In genomic region chr21:34116569-34116968, GRCh38 we compare ENCODE assay signal across 3 cellular contexts.
A peak's percentile ranks its signal among the peaks of the same experiment; 100 is the strongest.
TF ChIP-seq lines count a peak whose summit lies in the region.

No MANE protein-coding gene starts in this region.

TF ChIP-seq in HepG2, 621 proteins besides CTCF, POLR2A, EP300 and RAD21:
- TF ChIP-seq FOXK1 (CRISPR knock-in tag; IDR thresholded peaks at IDR 0.05; ENCODE audit: borderline replicate concordance, low read depth), result peak; percentile 21; the same call in 1 of the 2 replicates
- TF ChIP-seq HNF4A (CRISPR knock-in tag; IDR thresholded peaks at IDR 0.05), result peak; percentile 47; the same call in 1 of the 2 replicates
- TF ChIP-seq BCL6 (CRISPR knock-in tag; IDR thresholded peaks at IDR 0.05), result peak; percentile 96
- peak; percentile 71 for TF ChIP-seq FOXA3 (CRISPR knock-in tag; IDR thresholded peaks at IDR 0.05)
- no peak for TF ChIP-seq JUND (CRISPR knock-in tag; IDR thresholded peaks at IDR 0.05)
- TF ChIP-seq RFXANK (CRISPR knock-in tag; IDR thresholded peaks at IDR 0.05), result no peak
- TF ChIP-seq ARID5B (CRISPR knock-in tag; IDR thresholded peaks at IDR 0.05), result peak; percentile 23; the same call in 1 of the 2 replicates
- TF ChIP-seq ARID4A (CRISPR knock-in tag; IDR thresholded peaks at IDR 0.05; ENCODE audit: borderline replicate concordance), result no peak
- no peak for TF ChIP-seq FOXA1 (IDR thresholded peaks at IDR 0.05)
- TF ChIP-seq FOXA1 (CRISPR knock-in tag; IDR thresholded peaks at IDR 0.05), result peak; percentile 72

TF ChIP-seq in GM12878, 131 proteins besides CTCF, POLR2A, EP300 and RAD21:
- no peak for TF ChIP-seq ATF3 (IDR thresholded peaks at IDR 0.05; ENCODE audit: borderline replicate concordance, extremely low read depth, low read depth, low read length)
- no peak for TF ChIP-seq ATF7 (IDR thresholded peaks at IDR 0.05; ENCODE audit: low read depth)
- TF ChIP-seq MLLT1 (IDR thresholded peaks at IDR 0.05), result no peak
- peak; percentile 54; the same call in 1 of the 2 replicates for TF ChIP-seq NR2F1 (conservative IDR thresholded peaks at IDR 0.05)

TF ChIP-seq in SK-N-SH treated with all-trans-retinoic acid at 6 μM for 48 hours, 23 proteins besides CTCF, POLR2A, EP300 and RAD21:
- TF ChIP-seq ISL1 (CRISPR knock-in tag; IDR thresholded peaks at IDR 0.05), result no peak
- no peak for TF ChIP-seq TSHZ2 (CRISPR knock-in tag; IDR thresholded peaks at IDR 0.05)
- no peak for TF ChIP-seq PPARA (CRISPR knock-in tag; IDR thresholded peaks at IDR 0.05; ENCODE audit: borderline replicate concordance)
- no peak for TF ChIP-seq OSR1 (CRISPR knock-in tag; IDR thresholded peaks at IDR 0.05)
- TF ChIP-seq ESRRG (CRISPR knock-in tag; IDR thresholded peaks at IDR 0.05), result no peak
- no peak for TF ChIP-seq ZFP3 (CRISPR knock-in tag; IDR thresholded peaks at IDR 0.05)
- no peak for TF ChIP-seq TCF4 (CRISPR knock-in tag; IDR thresholded peaks at IDR 0.05; ENCODE audit: borderline replicate concordance)
- no peak for TF ChIP-seq CSRNP3 (CRISPR knock-in tag; IDR thresholded peaks at IDR 0.05)
- TF ChIP-seq RARB (CRISPR knock-in tag; IDR thresholded peaks at IDR 0.05), result no peak
- no peak for TF ChIP-seq ZNF8 (CRISPR knock-in tag; IDR thresholded peaks at IDR 0.05)
- no peak for TF ChIP-seq TOX (CRISPR knock-in tag; IDR thresholded peaks at IDR 0.05; ENCODE audit: borderline replicate concordance)
- TF ChIP-seq BACH2 (CRISPR knock-in tag; IDR thresholded peaks at IDR 0.05; ENCODE audit: borderline replicate concordance), result no peak
